Comparison of ENCODE assay signal across 2 cellular contexts in genomic region chr1:206662396-206663092, GRCh38.
TF ChIP-seq lines count a peak whose summit lies in the region.

No MANE protein-coding gene starts in this region.

TF ChIP-seq in IMR-90, 13 proteins besides CTCF, POLR2A, EP300 and RAD21:
- TF ChIP-seq USF2 (IDR thresholded peaks at IDR 0.05; ENCODE audit: low read depth, low read length) (no peak), ELK1 (IDR thresholded peaks at IDR 0.05; ENCODE audit: borderline replicate concordance, low read depth, low read length) (no peak), NFE2L2 (IDR thresholded peaks at IDR 0.05; ENCODE audit: low read depth, low read length) (no peak), RCOR1 (IDR thresholded peaks at IDR 0.05; ENCODE audit: insufficient replicate concordance, low read length) (no peak), CHD1 (IDR thresholded peaks at IDR 0.05; ENCODE audit: low read depth, low read length) (no peak), FOS (IDR thresholded peaks at IDR 0.05; ENCODE audit: low read depth, low read length) (no peak), MAFK (IDR thresholded peaks at IDR 0.05; ENCODE audit: low read depth, low read length) (no peak), SMC3 (IDR thresholded peaks at IDR 0.05; ENCODE audit: low read depth, low read length) (no peak), MAZ (IDR thresholded peaks at IDR 0.05; ENCODE audit: borderline replicate concordance, low read depth, low read length) (no peak), CEBPB (IDR thresholded peaks at IDR 0.05; ENCODE audit: low read depth, low read length) (no peak)

TF ChIP-seq in GM12878, 131 proteins besides CTCF, POLR2A, EP300 and RAD21:
- TF ChIP-seq PAX8 (IDR thresholded peaks at IDR 0.05) (no peak), SPI1 (IDR thresholded peaks at IDR 0.05; ENCODE audit: borderline replicate concordance, insufficient read depth, low read depth, low read length) (no peak), JUNB (IDR thresholded peaks at IDR 0.05) (peak; percentile 33; the same call in 1 of the 2 replicates), NFIC (IDR thresholded peaks at IDR 0.05; ENCODE audit: low read depth, low read length) (peak; percentile 29; the same call in 1 of the 2 replicates), USF2 (IDR thresholded peaks at IDR 0.05; ENCODE audit: borderline replicate concordance, low read depth, low read length) (no peak)
